ENCODE assay signal across 18 cellular contexts in the genomic region with DNA sequence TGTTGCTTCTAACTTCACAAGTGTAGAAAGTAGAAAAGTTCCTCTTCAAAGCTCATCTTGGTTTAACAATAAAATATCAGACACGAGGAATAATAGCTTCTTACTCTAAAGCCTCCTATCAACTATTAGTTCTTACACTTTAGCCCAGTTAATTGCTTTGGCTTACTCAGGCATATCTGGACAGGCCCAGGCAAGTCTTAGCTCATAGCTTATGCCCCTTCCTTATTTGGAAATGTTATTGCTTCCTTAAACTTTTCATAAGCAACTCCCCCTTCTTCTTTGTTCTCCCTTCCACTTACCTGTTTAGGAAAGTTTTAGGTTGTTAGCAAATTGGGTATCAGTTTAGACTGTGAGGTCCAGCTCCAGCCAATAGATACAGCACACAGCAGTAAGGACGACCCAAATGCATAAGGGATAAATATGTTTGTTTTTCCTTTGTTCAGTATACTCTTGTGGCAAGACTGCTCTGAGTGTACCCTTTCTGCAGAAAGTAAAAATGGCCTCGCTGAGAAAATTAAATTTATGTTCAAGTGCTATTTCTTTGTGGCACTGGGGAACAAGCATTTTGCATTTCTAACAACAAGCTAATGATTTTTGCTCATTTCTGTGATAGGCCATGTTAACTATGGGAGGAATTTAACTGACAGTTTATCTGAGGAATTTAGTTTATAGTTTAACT.
DNase-seq lines count a peak whose midpoint lies in the region; ATAC-seq and TF ChIP-seq lines count a peak whose summit lies in the region.
"Had no signal": no experiment of that assay in that cellular context is flagged by ENCODE, and none has a peak within 500 bp of the region (broad histone marks: within the 10 kb centered on the region; RNA-seq: fewer than 3 reads in every experiment).

No MANE protein-coding gene starts in this region.

- H3K9me3 ChIP-seq in OCI-LY3 (ENCODE audit: insufficient read depth, low read length) = no peaks in the 10 kb centered on the region; the same call in 1 of the 2 replicates
- H3K9me3 ChIP-seq in Karpas-422 (ENCODE audit: low read length) = no peaks in the 10 kb centered on the region

- peak; percentile 61 for ATAC-seq in foreskin keratinocyte
- ATAC-seq: activated CD8-positive, alpha-beta T cell treated with anti-CD3 and anti-CD28 coated beads, Interleukin-2, amount 10 ng/mL, durations not matched to agents 7 days and 5 days; PC-3 had no signal

- H3K27ac ChIP-seq in OCI-LY3 (ENCODE audit: low read length) = no peak overlapping the region
- peak overlapping the region; percentile 11 for H3K27ac ChIP-seq in foreskin keratinocyte
- no peak overlapping the region for H3K27ac ChIP-seq in Karpas-422 (ENCODE audit: low read length)
- H3K27ac ChIP-seq: GM23248, VCaP had no signal

- H3K79me2 ChIP-seq in OCI-LY3 (ENCODE audit: low read length) (no peaks in the 10 kb centered on the region), Karpas-422 (ENCODE audit: low read length) (no peaks in the 10 kb centered on the region)

- H3K9me2 ChIP-seq in Karpas-422 (replicated peaks; ENCODE audit: insufficient read depth, low read length) = no peaks in the 10 kb centered on the region

- no peak for TF ChIP-seq CTCF in OCI-LY3 (IDR thresholded peaks at IDR 0.05; ENCODE audit: low read depth, low read length)
- no peak for TF ChIP-seq CTCF in foreskin keratinocyte (conservative IDR thresholded peaks at IDR 0.05)
- no peak for TF ChIP-seq CTCF in retinal pigment epithelial cell (conservative IDR thresholded peaks at IDR 0.05; ENCODE audit: low read depth, low read length)

- H3K36me3 ChIP-seq in OCI-LY3 (replicated peaks; ENCODE audit: low read depth, low read length) (no peaks in the 10 kb centered on the region), Karpas-422 (ENCODE audit: insufficient read depth, low read length) (no peaks in the 10 kb centered on the region)

- H3K4me2 ChIP-seq in OCI-LY3 (ENCODE audit: low read length) (no peak overlapping the region), Karpas-422 (ENCODE audit: low read depth, low read length, poor library complexity, severe bottlenecking) (no peak overlapping the region)

- H3K4me3 ChIP-seq in OCI-LY3 (ENCODE audit: low read length) (no peak overlapping the region), retinal pigment epithelial cell (ENCODE audit: low read length) (no peak overlapping the region), Karpas-422 (ENCODE audit: low read length) (no peak overlapping the region)
- H3K4me3 ChIP-seq: GM23248 had no signal

- DNase-seq in NCI-H2171 treated with DMSO at 0.1 percent for 48 hours (lab: John Stamatoyannopoulos, UW) (peak; percentile 47), NCI-H2171 (lab: John Stamatoyannopoulos, UW) (no peak), foreskin keratinocyte (peak; percentile 49 to 71), retinal pigment epithelial cell (ENCODE audit: low read depth) (peak; percentile 39), Karpas-422 (no peak), UCSD-AML1 (lab: John Stamatoyannopoulos, UW; ENCODE audit: unreplicated experiment) (no peak)
- DNase-seq in activated CD4-positive, CD25-positive, alpha-beta regulatory T cell (lab: John Stamatoyannopoulos, UW) = no peak
- DNase-seq: activated CD8-positive, alpha-beta T cell treated with anti-CD3 and anti-CD28 coated beads, Interleukin-2, amount 10 ng/mL, durations not matched to agents 7 days and 5 days; CD4-positive, alpha-beta T cell; EL; GM23248; islet precursor cell; KG1; NCI-H146; PC-3; stimulated activated naive CD4-positive, alpha-beta T cell treated with Interleukin-2 at 50 U/mL for 16 hours had no signal

- no peaks in the 10 kb centered on the region for H3K27me3 ChIP-seq in OCI-LY3 (ENCODE audit: low read depth, low read length)
- H3K27me3 ChIP-seq in foreskin keratinocyte = no peaks in the 10 kb centered on the region
- no peaks in the 10 kb centered on the region for H3K27me3 ChIP-seq in Karpas-422 (ENCODE audit: low read length)

- H4K20me1 ChIP-seq in OCI-LY3 (ENCODE audit: insufficient read depth, low read length) (no peaks in the 10 kb centered on the region), Karpas-422 (ENCODE audit: insufficient read depth, low read depth, low read length) (no peaks in the 10 kb centered on the region)

- H3K4me1 ChIP-seq in OCI-LY3 (ENCODE audit: low read length) = peaks cover 4% of the 10 kb centered on the region; the same call in 1 of the 2 replicates
- H3K4me1 ChIP-seq in foreskin keratinocyte = peaks cover 15% of the 10 kb centered on the region
- no peaks in the 10 kb centered on the region for H3K4me1 ChIP-seq in Karpas-422 (ENCODE audit: low read length)

- H3K9ac ChIP-seq in OCI-LY3 (ENCODE audit: low read length) (no peak overlapping the region), Karpas-422 (ENCODE audit: low read length) (no peak overlapping the region)
- H3K9ac ChIP-seq: GM23248 had no signal

- H2AFZ ChIP-seq in OCI-LY3 (ENCODE audit: low read depth, low read length) (peak overlapping the region; percentile 31; the same call in 1 of the 2 replicates), Karpas-422 (ENCODE audit: low read length) (no peak overlapping the region)
- H2AFZ ChIP-seq: GM23248 had no signal

Comparison
In these comparisons a context has a peak if more than half of its experiments do, and no peak if none do; other contexts are left out.
1. DNase-seq: peak in NCI-H2171 treated with DMSO at 0.1 percent for 48 hours (single experiment), foreskin keratinocyte (2 of 2) and retinal pigment epithelial cell (single experiment); none in NCI-H2171 (single experiment), Karpas-422 (single experiment), activated CD4-positive, CD25-positive, alpha-beta regulatory T cell (0 of 4) and UCSD-AML1 (single experiment).